ENCODE assay signal across 28 cellular contexts in the genomic region with DNA sequence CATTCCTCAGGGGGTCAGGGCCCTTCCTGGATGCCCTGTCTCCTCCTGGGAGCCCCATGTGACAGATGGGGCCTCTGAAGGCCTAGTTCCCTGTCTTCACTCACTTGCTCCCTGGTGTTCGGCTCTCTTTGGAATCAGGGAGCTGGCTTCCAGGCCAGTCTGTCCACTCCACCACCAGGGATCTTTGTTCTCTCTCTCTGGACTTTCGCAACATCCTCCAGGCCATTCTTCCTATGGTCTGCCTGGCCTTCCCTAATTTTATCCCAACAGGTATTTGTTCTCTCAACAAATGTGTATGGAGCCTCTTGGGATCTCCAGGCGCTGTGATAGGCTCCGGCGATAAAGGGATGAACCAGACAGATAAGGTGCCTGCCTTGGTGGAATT.
"Had no signal": no experiment of that assay in that cellular context is flagged by ENCODE, and none has a peak within 500 bp of the region (broad histone marks: within the 10 kb centered on the region; RNA-seq: fewer than 3 reads in every experiment).

No MANE protein-coding gene starts in this region.

- H2AFZ ChIP-seq: hepatocyte, parathyroid adenoma had no signal

- H3K9me3 ChIP-seq: breast epithelium, gastrocnemius medialis, psoas muscle, thoracic aorta, uterus had no signal

- H3K27ac Mint-ChIP-seq: activated CD4-positive, alpha-beta memory T cell treated with anti-CD3 and anti-CD28 coated beads, Interleukin-2, amount 10 ng/mL, durations not matched to agents 7 days and 5 days; activated CD4-positive, alpha-beta T cell treated with anti-CD3 and anti-CD28 coated beads, Interleukin-2, amount 10 ng/mL, durations not matched to agents 7 days and 5 days; activated T-cell treated with anti-CD3 and anti-CD28 coated beads, Interleukin-2, amount 50 U/mL, for 72 hours had no signal

- H3K9me3 Mint-ChIP-seq: activated CD4-positive, alpha-beta memory T cell treated with anti-CD3 and anti-CD28 coated beads, Interleukin-2, amount 10 ng/mL, durations not matched to agents 7 days and 5 days; activated CD4-positive, alpha-beta T cell treated with anti-CD3 and anti-CD28 coated beads, Interleukin-2, amount 10 ng/mL, durations not matched to agents 7 days and 5 days; activated naive CD4-positive, alpha-beta T cell treated with anti-CD3 and anti-CD28 coated beads, Interleukin-2, amount 50 U/mL, for 72 hours; activated T-cell treated with anti-CD3 and anti-CD28 coated beads, Interleukin-2, amount 50 U/mL, for 72 hours; naive thymus-derived CD4-positive, alpha-beta T cell; neural crest cell; type B pancreatic cell had no signal

- H3K79me2 ChIP-seq: hepatocyte, parathyroid adenoma had no signal

- H3K4me3 ChIP-seq: breast epithelium, gastrocnemius medialis, hepatocyte, psoas muscle, smooth muscle cell, thoracic aorta, uterus had no signal

- H3K36me3 Mint-ChIP-seq: activated naive CD4-positive, alpha-beta T cell treated with anti-CD3 and anti-CD28 coated beads, Interleukin-2, amount 50 U/mL, for 72 hours; type B pancreatic cell had no signal

- H3K4me1 ChIP-seq: breast epithelium, gastrocnemius medialis, parathyroid adenoma, psoas muscle, uterus had no signal

- H3K27me3 Mint-ChIP-seq: activated CD4-positive, alpha-beta memory T cell treated with anti-CD3 and anti-CD28 coated beads, Interleukin-2, amount 10 ng/mL, durations not matched to agents 7 days and 5 days; activated CD4-positive, alpha-beta T cell treated with anti-CD3 and anti-CD28 coated beads, Interleukin-2, amount 10 ng/mL, durations not matched to agents 7 days and 5 days; naive thymus-derived CD4-positive, alpha-beta T cell; type B pancreatic cell had no signal

- ATAC-seq: activated naive CD4-positive, alpha-beta T cell treated with anti-CD3 and anti-CD28 coated beads, Interleukin-2, amount 50 U/mL, for 72 hours; activated T-cell treated with anti-CD3 and anti-CD28 coated beads, Interleukin-2, amount 50 U/mL, for 72 hours; gastrocnemius medialis; naive thymus-derived CD4-positive, alpha-beta T cell; psoas muscle had no signal

- H3K4me2 ChIP-seq: hepatocyte, smooth muscle cell had no signal

- DNase-seq: activated CD4-positive, alpha-beta memory T cell treated with anti-CD3 and anti-CD28 coated beads, Interleukin-2, amount 10 ng/mL, durations not matched to agents 7 days and 5 days; activated CD4-positive, alpha-beta T cell treated with anti-CD3 and anti-CD28 coated beads, Interleukin-2, amount 10 ng/mL, durations not matched to agents 7 days and 5 days; activated CD4-positive, CD25-positive, alpha-beta regulatory T cell treated with anti-CD3 and anti-CD28 coated beads, Interleukin-2, amount 50 U/mL, for 72 hours; activated naive CD4-positive, alpha-beta T cell; activated T-cell treated with anti-CD3 and anti-CD28 coated beads, Interleukin-2, amount 50 U/mL, for 72 hours; effector CD8-positive, alpha-beta T cell; erythroblast; gastrocnemius medialis; islet precursor cell; left cardiac atrium; midbrain; naive thymus-derived CD4-positive, alpha-beta T cell; occipital lobe; psoas muscle; stimulated activated CD4-positive, alpha-beta T cell treated with anti-CD3 and anti-CD28 coated beads, Interleukin-15, amount 100 ng/mL, for 24 hours; stimulated activated CD4-positive, alpha-beta T cell treated with anti-CD3 and anti-CD28 coated beads, Interleukin-2, amount 100 ng/mL, for 24 hours; stimulated activated naive CD4-positive, alpha-beta T cell treated with Interleukin-2 at 50 U/mL for 16 hours; T-helper 2 cell; uterus had no signal

- H3K27ac ChIP-seq: breast epithelium, gastrocnemius medialis, hepatocyte, parathyroid adenoma, psoas muscle, thoracic aorta, uterus had no signal

- FAIRE-seq: colon had no signal

- H3K27me3 ChIP-seq: breast epithelium, gastrocnemius medialis, hepatocyte, uterus had no signal

- H3K36me3 ChIP-seq: breast epithelium, gastrocnemius medialis, thoracic aorta, uterus had no signal

- H3K9ac ChIP-seq: parathyroid adenoma had no signal

- H3K4me1 Mint-ChIP-seq: activated CD4-positive, alpha-beta memory T cell treated with anti-CD3 and anti-CD28 coated beads, Interleukin-2, amount 10 ng/mL, durations not matched to agents 7 days and 5 days; activated CD4-positive, alpha-beta T cell treated with anti-CD3 and anti-CD28 coated beads, Interleukin-2, amount 10 ng/mL, durations not matched to agents 7 days and 5 days; neural crest cell had no signal

- H3K4me3 Mint-ChIP-seq: activated CD4-positive, alpha-beta memory T cell treated with anti-CD3 and anti-CD28 coated beads, Interleukin-2, amount 10 ng/mL, durations not matched to agents 7 days and 5 days; activated CD4-positive, alpha-beta T cell treated with anti-CD3 and anti-CD28 coated beads, Interleukin-2, amount 10 ng/mL, durations not matched to agents 7 days and 5 days; activated T-cell treated with anti-CD3 and anti-CD28 coated beads, Interleukin-2, amount 50 U/mL, for 72 hours; naive thymus-derived CD4-positive, alpha-beta T cell; neural crest cell; type B pancreatic cell had no signal
